ENCODE assay signal across 25 cellular contexts in the genomic region with DNA sequence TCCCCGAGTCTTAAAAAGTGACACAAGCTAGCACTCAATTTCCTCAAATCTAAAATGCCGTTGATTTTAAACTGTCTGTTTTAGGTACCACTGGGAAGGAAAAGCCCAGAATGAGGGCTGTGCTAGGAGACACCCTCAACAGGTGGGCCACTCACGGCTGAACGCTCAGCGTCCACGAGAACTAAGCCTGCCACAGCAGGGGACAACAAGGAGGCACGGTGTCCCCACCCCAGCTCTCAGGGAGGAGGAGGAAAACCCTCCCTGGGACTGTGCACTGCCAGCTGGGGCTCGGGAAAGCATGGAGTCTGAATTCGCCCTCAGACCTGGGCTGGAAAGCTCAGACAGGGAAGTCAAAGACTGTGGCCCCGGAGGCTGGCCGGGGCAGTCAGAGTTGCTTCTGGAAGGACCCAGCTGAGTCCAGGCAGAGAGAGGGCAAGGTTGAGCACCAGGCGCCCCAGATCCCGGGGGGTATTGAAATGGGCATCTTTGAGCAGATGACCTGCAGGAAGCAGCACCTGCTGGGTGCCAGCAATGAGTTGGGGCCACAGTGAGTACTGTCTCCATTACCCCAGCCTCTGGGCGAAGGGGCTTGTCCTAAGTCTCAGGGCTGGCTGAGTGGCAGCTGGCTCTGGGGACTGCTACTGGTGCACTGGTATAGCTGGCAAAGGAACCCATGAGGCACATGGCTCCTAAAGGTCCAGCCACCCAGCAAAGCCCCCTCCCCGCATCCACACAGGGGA. TPM values are rescaled to one million over a fixed set of nuclear protein-coding genes. Genes with fewer than 3 reads are reported as not detected.
DNase-seq lines count a peak whose midpoint lies in the region; ATAC-seq, FAIRE-seq and TF ChIP-seq lines count a peak whose summit lies in the region.
"Had no signal": no experiment of that assay in that cellular context is flagged by ENCODE, and none has a peak within 500 bp of the region (broad histone marks: within the 10 kb centered on the region; RNA-seq: fewer than 3 reads in every experiment).

No MANE protein-coding gene starts in this region.

- H3K9me3 Mint-ChIP-seq in nephron, result no peaks in the 10 kb centered on the region
- no peaks in the 10 kb centered on the region for H3K9me3 Mint-ChIP-seq in stimulated activated effector memory CD8-positive, alpha-beta T cell treated with anti-CD3 and anti-CD28 coated beads, Interleukin-12 subunit alpha, Interleukin-12 subunit beta, amount 100 ng/mL, for 72 hours
- H3K9me3 Mint-ChIP-seq: activated naive CD8-positive, alpha-beta T cell treated with anti-CD3 and anti-CD28 coated beads, Interleukin-2, amount 10 ng/mL, durations not matched to agents 7 days and 5 days; CD8-positive, alpha-beta T cell; dendritic cell treated with granulocyte-macrophage colony-stimulating factor and Interleukin-4, amounts not matched to agents 40 ng/mL and 50 ng/mL, for 4 days; stimulated activated naive CD8-positive, alpha-beta T cell treated with anti-CD3 and anti-CD28 coated beads, Interleukin-15, amount 100 ng/mL, for 72 hours had no signal

- no peak overlapping the region for H2AFZ ChIP-seq in H1 (ENCODE audit: low read length)

- no peak overlapping the region for H3K14ac ChIP-seq in H1 (ENCODE audit: insufficient read length)

- H3K4me3 Mint-ChIP-seq in nephron, result peak overlapping the region; percentile 19 to 73 (median 38)
- H3K4me3 Mint-ChIP-seq in stimulated activated effector memory CD8-positive, alpha-beta T cell treated with anti-CD3 and anti-CD28 coated beads, Interleukin-12 subunit alpha, Interleukin-12 subunit beta, amount 100 ng/mL, for 72 hours, result no peak overlapping the region
- H3K4me3 Mint-ChIP-seq: activated CD8-positive, alpha-beta memory T cell treated with anti-CD3 and anti-CD28 coated beads, Interleukin-2, amount 10 ng/mL, durations not matched to agents 7 days and 5 days; activated naive CD8-positive, alpha-beta T cell treated with anti-CD3 and anti-CD28 coated beads, Interleukin-2, amount 10 ng/mL, durations not matched to agents 7 days and 5 days; CD8-positive, alpha-beta T cell; dendritic cell treated with granulocyte-macrophage colony-stimulating factor and Interleukin-4, amounts not matched to agents 40 ng/mL and 50 ng/mL, for 4 days; stimulated activated naive CD8-positive, alpha-beta T cell treated with anti-CD3 and anti-CD28 coated beads, Interleukin-15, amount 100 ng/mL, for 72 hours had no signal

- 0 out of 2 replicates have a peak overlapping the region, but pooled peaks have one; percentile 71 for H4K8ac ChIP-seq in H1 (ENCODE audit: extremely low read depth, insufficient read depth, low read length)

- no peak overlapping the region for H4K5ac ChIP-seq in H1 (ENCODE audit: insufficient read length, low read depth, low read length)

- 0 out of 2 replicates have a peak overlapping the region, but pooled peaks have one; percentile 93 for H2BK20ac ChIP-seq in H1 (ENCODE audit: low read length)

- peak overlapping the region; percentile 88; the same call in 1 of the 2 replicates for H2BK15ac ChIP-seq in H1 (ENCODE audit: low read length)

- peak overlapping the region; percentile 78 for H2BK120ac ChIP-seq in H1 (replicated peaks; ENCODE audit: low read depth, low read length)

- H3K56ac ChIP-seq in H1 (replicated peaks; ENCODE audit: insufficient read length, low read depth, low read length), result no peak overlapping the region

- FAIRE-seq in H1 (lab: Jason Lieb, UNC), result no peak
- no peak for FAIRE-seq in urothelium cell line (lab: Jason Lieb, UNC)
- FAIRE-seq: GM12892, keratinocyte had no signal

- H3K36me3 Mint-ChIP-seq in nephron (ENCODE audit: low read depth), result no peaks in the 10 kb centered on the region
- H3K36me3 Mint-ChIP-seq in stimulated activated effector memory CD8-positive, alpha-beta T cell treated with anti-CD3 and anti-CD28 coated beads, Interleukin-12 subunit alpha, Interleukin-12 subunit beta, amount 100 ng/mL, for 72 hours, result no peaks in the 10 kb centered on the region
- H3K36me3 Mint-ChIP-seq: activated CD8-positive, alpha-beta memory T cell treated with anti-CD3 and anti-CD28 coated beads, Interleukin-2, amount 10 ng/mL, durations not matched to agents 7 days and 5 days; activated naive CD8-positive, alpha-beta T cell treated with anti-CD3 and anti-CD28 coated beads, Interleukin-2, amount 10 ng/mL, durations not matched to agents 7 days and 5 days; CD8-positive, alpha-beta T cell had no signal

- no peak overlapping the region for H3K4ac ChIP-seq in H1 (replicated peaks; ENCODE audit: insufficient read length, low read depth, low read length)

- no peak for ATAC-seq in stimulated activated effector memory CD8-positive, alpha-beta T cell treated with anti-CD3 and anti-CD28 coated beads, Interleukin-12 subunit alpha, Interleukin-12 subunit beta, amount 100 ng/mL, for 72 hours
- no peak for ATAC-seq in GM21526 (IDR thresholded peaks at IDR 0.05; ENCODE audit: low FRiP score, unreplicated experiment)
- ATAC-seq: activated CD8-positive, alpha-beta memory T cell treated with anti-CD3 and anti-CD28 coated beads, Interleukin-2, amount 10 ng/mL, durations not matched to agents 7 days and 5 days; CD8-positive, alpha-beta T cell; stimulated activated naive CD8-positive, alpha-beta T cell treated with anti-CD3 and anti-CD28 coated beads, Interleukin-15, amount 100 ng/mL, for 72 hours had no signal

- H3K4me1 ChIP-seq in ES-I3 (ENCODE audit: insufficient read depth, low read length) (peaks cover 21% of the 10 kb centered on the region; the same call in 1 of the 2 replicates), HUES6 (ENCODE audit: control insufficient read depth, insufficient read depth, low read length) (peaks cover 29% of the 10 kb centered on the region), H1 (replicated peaks in 1 of 4; ENCODE audit: control insufficient read depth in 3 of 4, insufficient read depth in 4 of 4, low read length in 3 of 4) (peaks cover 0 to 24% (median 20%) of the 10 kb centered on the region in 4 experiments; a peak in 6 of 7 replicates)
- H3K4me1 ChIP-seq: HAP-1 had no signal

- H3K79me2 ChIP-seq in H1 (ENCODE audit: control insufficient read depth in 1 of 2, insufficient read depth in 2 of 2, low read length in 2 of 2), result peaks cover 0 to 17% of the 10 kb centered on the region in 2 experiments; a peak in 1 of 4 replicates

- H3K27me3 ChIP-seq in HUES6 (ENCODE audit: control insufficient read depth, insufficient read depth, low read length) (peaks cover 64% of the 10 kb centered on the region), H1 (replicated peaks in 1 of 4; ENCODE audit: control insufficient read depth in 3 of 4, extremely low read depth in 1 of 4, insufficient read depth in 3 of 4, low read length in 3 of 4) (0 out of 7 replicates have a peak, but pooled peaks cover 0 to 3% (median under 1%) of the 10 kb centered on the region in 4 experiments)

- H2AK5ac ChIP-seq in H1 (ENCODE audit: low read depth, low read length), result peak overlapping the region; percentile 9; the same call in 1 of the 2 replicates

- TF ChIP-seq EP300 in H1 (IDR thresholded peaks at IDR 0.05; ENCODE audit: borderline replicate concordance in 1 of 2, low read depth in 2 of 2, low read length in 2 of 2), result no peak

- peaks cover 50% of the 10 kb centered on the region for H3K27me3 Mint-ChIP-seq in nephron (ENCODE audit: low read depth)

- peaks cover 4% of the 10 kb centered on the region for H3K79me1 ChIP-seq in H1 (ENCODE audit: low read depth, low read length)

- TF ChIP-seq RAD21 in H1 (IDR thresholded peaks at IDR 0.05 in 1 of 2, conservative IDR thresholded peaks at IDR 0.05 in 1 of 2; ENCODE audit: low read depth in 2 of 2, low read length in 2 of 2), result no peak

- H3K23ac ChIP-seq in H1 (ENCODE audit: insufficient read length), result no peak overlapping the region

- TF ChIP-seq POLR2A in H1 (IDR thresholded peaks at IDR 0.05; ENCODE audit: control extremely low read depth in 1 of 2, low read depth in 2 of 2, low read length in 2 of 2), result no peak

- H3K36me3 ChIP-seq in ES-I3 (ENCODE audit: insufficient read depth, low read length) (no peaks in the 10 kb centered on the region), HUES6 (ENCODE audit: control insufficient read depth, insufficient read depth, low read length) (no peaks in the 10 kb centered on the region), H1 (ENCODE audit: control insufficient read depth in 2 of 4, insufficient read depth in 4 of 4, low read length in 3 of 4) (no peaks in the 10 kb centered on the region)
- H3K36me3 ChIP-seq: HAP-1, neutrophil, tibial nerve had no signal

- peaks cover 14% of the 10 kb centered on the region; the same call in 1 of the 2 replicates for H3K23me2 ChIP-seq in H1 (ENCODE audit: low read depth, low read length)

- CTCF ChIA-PET in H1 (lab: Charles Lee; ENCODE audit: partially characterized antibody), result interaction anchor here (0.7 to 5.8 kb wide), 12 partner anchors 9 to 124 kb away, joined by 3 to 49 read pairs (median 6); a partner anchor contains a TSS

- POLR2A ChIA-PET in H1 (lab: Charles Lee; ENCODE audit: partially characterized antibody), result interaction anchor here (0.8 to 2.9 kb wide), 7 partner anchors 11 to 127 kb away, joined by 3 to 12 read pairs (median 4); no protein-coding TSS in a partner anchor

- peak overlapping the region; percentile 81 to 98; a peak in 3 of 4 replicates for H3K4me2 ChIP-seq in H1 (ENCODE audit: insufficient read depth in 1 of 2, low read depth in 2 of 2, low read length in 2 of 2)

- peak overlapping the region; percentile 44; the same call in 1 of the 2 replicates for H2BK5ac ChIP-seq in H1 (ENCODE audit: low read depth, low read length)

- peaks cover 3 to 19% of the 10 kb centered on the region in 2 experiments for H4K20me1 ChIP-seq in H1 (replicated peaks in 1 of 2; ENCODE audit: control insufficient read depth in 1 of 2, insufficient read depth in 2 of 2, low read length in 2 of 2)

- H3K27ac Mint-ChIP-seq in nephron, result no peak overlapping the region
- H3K27ac Mint-ChIP-seq in stimulated activated effector memory CD8-positive, alpha-beta T cell treated with anti-CD3 and anti-CD28 coated beads, Interleukin-12 subunit alpha, Interleukin-12 subunit beta, amount 100 ng/mL, for 72 hours, result no peak overlapping the region
- H3K27ac Mint-ChIP-seq: activated CD8-positive, alpha-beta memory T cell treated with anti-CD3 and anti-CD28 coated beads, Interleukin-2, amount 10 ng/mL, durations not matched to agents 7 days and 5 days; activated naive CD8-positive, alpha-beta T cell treated with anti-CD3 and anti-CD28 coated beads, Interleukin-2, amount 10 ng/mL, durations not matched to agents 7 days and 5 days; CD8-positive, alpha-beta T cell; dendritic cell treated with granulocyte-macrophage colony-stimulating factor and Interleukin-4, amounts not matched to agents 40 ng/mL and 50 ng/mL, for 4 days; stimulated activated naive CD8-positive, alpha-beta T cell treated with anti-CD3 and anti-CD28 coated beads, Interleukin-15, amount 100 ng/mL, for 72 hours had no signal

- H4K91ac ChIP-seq in H1 (replicated peaks; ENCODE audit: insufficient read length, low read length), result peak overlapping the region; percentile 84

- H3K9ac ChIP-seq in ES-I3 (ENCODE audit: low read depth, low read length) (0 out of 2 replicates have a peak overlapping the region, but pooled peaks have one; percentile 54), HUES6 (ENCODE audit: low read length) (no peak overlapping the region), H1 (replicated peaks in 1 of 4; ENCODE audit: extremely low read depth in 1 of 4, low read depth in 3 of 4, low read length in 3 of 4) (no peak overlapping the region)

- H3K4me3 ChIP-seq in HUES6 (ENCODE audit: low read depth, low read length) (peak overlapping the region; percentile 79; the same call in 1 of the 2 replicates), H1 (ENCODE audit: extremely low read depth in 1 of 4, insufficient read depth in 2 of 4, low read depth in 3 of 4, low read length in 4 of 4) (peak overlapping the region in 3 of 4 experiments; percentile 47 to 78 (median 51); a peak in 5 of 8 replicates)
- H3K4me3 ChIP-seq: HAP-1 had no signal

- H3K18ac ChIP-seq in H1 (ENCODE audit: extremely low read depth, low read length), result peak overlapping the region; percentile 72

- H3K27ac ChIP-seq in HUES6 (ENCODE audit: low read depth, low read length) (no peak overlapping the region), H1 (ENCODE audit: low read depth, low read length) (no peak overlapping the region)
- H3K27ac ChIP-seq: neutrophil, tibial nerve had no signal

- 71% methylated on average over 15 of the region's 15 CpGs; no CpG with 5 or more reads in 1 of the 2 experiments for WGBS in H1 (ENCODE audit: extremely low coverage in 1 of 2, insufficient coverage in 1 of 2, insufficient read length in 1 of 2, insufficient replicate concordance in 2 of 2, low coverage in 1 of 2, low lambda C conversion rate in 2 of 2, missing lambda C conversion rate in 1 of 2), 2 experiments

- H2BK12ac ChIP-seq in H1 (ENCODE audit: low read depth, low read length), result peak overlapping the region; percentile 84; the same call in 1 of the 2 replicates

- peaks cover 28% of the 10 kb centered on the region for H3K4me1 Mint-ChIP-seq in nephron
- H3K4me1 Mint-ChIP-seq in stimulated activated effector memory CD8-positive, alpha-beta T cell treated with anti-CD3 and anti-CD28 coated beads, Interleukin-12 subunit alpha, Interleukin-12 subunit beta, amount 100 ng/mL, for 72 hours, result peaks cover 9% of the 10 kb centered on the region
- H3K4me1 Mint-ChIP-seq: activated CD8-positive, alpha-beta memory T cell treated with anti-CD3 and anti-CD28 coated beads, Interleukin-2, amount 10 ng/mL, durations not matched to agents 7 days and 5 days; activated naive CD8-positive, alpha-beta T cell treated with anti-CD3 and anti-CD28 coated beads, Interleukin-2, amount 10 ng/mL, durations not matched to agents 7 days and 5 days; stimulated activated naive CD8-positive, alpha-beta T cell treated with anti-CD3 and anti-CD28 coated beads, Interleukin-15, amount 100 ng/mL, for 72 hours had no signal

- DNase-seq in H1 (ENCODE audit: low read depth in 1 of 2, low spot score in 2 of 2) (no peak), urothelium cell line (ENCODE audit: low spot score) (no peak), NCI-H2029 treated with DMSO at 0.1 percent for 48 hours (lab: John Stamatoyannopoulos, UW) (no peak)
- no peak for DNase-seq in stimulated activated effector memory CD8-positive, alpha-beta T cell treated with anti-CD3 and anti-CD28 coated beads, Interleukin-12 subunit alpha, Interleukin-12 subunit beta, amount 100 ng/mL, for 72 hours (ENCODE audit: low spot score in 2 of 2)
- DNase-seq: activated CD4-positive, alpha-beta T cell treated with anti-CD3 and anti-CD28 coated beads for 4 hours; activated CD8-positive, alpha-beta memory T cell treated with anti-CD3 and anti-CD28 coated beads, Interleukin-2, amount 10 ng/mL, durations not matched to agents 7 days and 5 days; activated naive CD8-positive, alpha-beta T cell treated with anti-CD3 and anti-CD28 coated beads, Interleukin-2, amount 10 ng/mL, durations not matched to agents 7 days and 5 days; CD8-positive, alpha-beta T cell; midbrain; NCI-H1105 treated with DMSO at 0.1 percent for 48 hours; SHP77 treated with DMSO at 0.1 percent for 48 hours; stimulated activated CD4-positive, alpha-beta T cell treated with anti-CD3 and anti-CD28 coated beads, Interleukin-4, amount 100 ng/mL, for 1 hour; stimulated activated naive CD8-positive, alpha-beta T cell treated with anti-CD3 and anti-CD28 coated beads, Interleukin-15, amount 100 ng/mL, for 72 hours; T-helper 1 cell had no signal

- H3K9me3 ChIP-seq in ES-I3 (ENCODE audit: control insufficient read depth, insufficient read depth, low read length), result no peaks in the 10 kb centered on the region
- H3K9me3 ChIP-seq in HUES6 (ENCODE audit: control insufficient read depth, insufficient read depth, low read depth, low read length), result no peaks in the 10 kb centered on the region
- no peaks in the 10 kb centered on the region for H3K9me3 ChIP-seq in H1 (ENCODE audit: insufficient read depth in 2 of 2, low read depth in 1 of 2, low read length in 1 of 2)
- H3K9me3 ChIP-seq: HAP-1, neutrophil, tibial nerve had no signal

- TF ChIP-seq CTCF in H1 (IDR thresholded peaks at IDR 0.05; ENCODE audit: control extremely low read depth in 1 of 3, insufficient read depth in 1 of 3, low read depth in 1 of 3, low read length in 3 of 3) (no peak), nephron (IDR thresholded peaks at IDR 0.05; ENCODE audit: unreplicated experiment in 3 of 3) (no peak)

RNA-seq across cellular contexts. Expression of a gene that starts 0.8 kb away (rescaled TPM):
- total RNA-seq in H1 (2021; fragmentation: NEBNext Ultra II Directional; extraction: Animal tissue kit (Norgen Biotek cat#: 25700)), result 28.8 and 31.5 TPM in 2 replicates
- 40.7 and 67.4 TPM in 2 replicates for polyA plus RNA-seq in H1 (2011; rRNA removed)
- 38.3 TPM for polyA plus RNA-seq in H1 (2011; cell fraction: cytosol; rRNA removed)
- polyA plus RNA-seq in H1 (2011; cell fraction: nucleus; rRNA removed), result 98.5 TPM
- 29.4 to 44.2 TPM (median 42.1 TPM) in 4 replicates for polyA plus RNA-seq in H1 (2012, experiment 1 of 2)
- 35.2 TPM for polyA plus RNA-seq in H1 (2012, experiment 2 of 2)
- polyA plus RNA-seq in H1 (2013, experiment 1 of 2), result 26.2 TPM
- polyA plus RNA-seq in H1 (2013, experiment 2 of 2), result 24.4 TPM
- polyA minus RNA-seq in H1 (2011; rRNA and poly(A)+ RNA removed), result 12.0 and 13.2 TPM in 2 replicates
- polyA minus RNA-seq in H1 (2011; cell fraction: cytosol; rRNA and poly(A)+ RNA removed), result 20.3 TPM
- 32.0 TPM for polyA minus RNA-seq in H1 (2011; cell fraction: nucleus; rRNA and poly(A)+ RNA removed)
- total RNA-seq: activated CD8-positive, alpha-beta memory T cell treated with anti-CD3 and anti-CD28 coated beads, Interleukin-2, amount 10 ng/mL, durations not matched to agents 7 days and 5 days; activated naive CD8-positive, alpha-beta T cell treated with anti-CD3 and anti-CD28 coated beads, Interleukin-2, amount 10 ng/mL, durations not matched to agents 7 days and 5 days; CD8-positive, alpha-beta T cell; pulmonary artery endothelial cell had no signal
- polyA plus RNA-seq: keratinocyte had no signal

RNA-seq across cellular contexts. Expression of a gene that starts 11.6 kb away (rescaled TPM):
- total RNA-seq in H1 (2021; fragmentation: NEBNext Ultra II Directional; extraction: Animal tissue kit (Norgen Biotek cat#: 25700)), result 3.0 and 3.3 TPM in 2 replicates
- polyA plus RNA-seq in H1 (2011; rRNA removed), result 1.0 and 2.2 TPM in 2 replicates
- polyA plus RNA-seq in H1 (2011; cell fraction: cytosol; rRNA removed), result 1.6 TPM
- polyA plus RNA-seq in H1 (2011; cell fraction: nucleus; rRNA removed), result 10.5 TPM
- 1.7 to 2.0 TPM (median 1.9 TPM) in 4 replicates for polyA plus RNA-seq in H1 (2012, experiment 1 of 2)
- 0.84 TPM for polyA plus RNA-seq in H1 (2012, experiment 2 of 2)
- polyA plus RNA-seq in H1 (2013, experiment 1 of 2), result 0.75 TPM
- 0.68 TPM for polyA plus RNA-seq in H1 (2013, experiment 2 of 2)
- 1.8 and 3.0 TPM in 2 replicates for polyA minus RNA-seq in H1 (2011; rRNA and poly(A)+ RNA removed)
- 0.59 TPM for polyA minus RNA-seq in H1 (2011; cell fraction: cytosol; rRNA and poly(A)+ RNA removed)
- polyA minus RNA-seq in H1 (2011; cell fraction: nucleus; rRNA and poly(A)+ RNA removed), result 8.6 TPM
- total RNA-seq: activated CD8-positive, alpha-beta memory T cell treated with anti-CD3 and anti-CD28 coated beads, Interleukin-2, amount 10 ng/mL, durations not matched to agents 7 days and 5 days; activated naive CD8-positive, alpha-beta T cell treated with anti-CD3 and anti-CD28 coated beads, Interleukin-2, amount 10 ng/mL, durations not matched to agents 7 days and 5 days; CD8-positive, alpha-beta T cell; pulmonary artery endothelial cell; tibial nerve had no signal
- polyA plus RNA-seq: keratinocyte had no signal
